In genomic region chr2:97995026-97995733, GRCh38 we compare ENCODE assay signal across 8 cellular contexts. TPM values are rescaled to one million over a fixed set of nuclear protein-coding genes. Genes with fewer than 3 reads are reported as not detected.
DNase-seq lines count a peak whose midpoint lies in the region; ATAC-seq, FAIRE-seq and TF ChIP-seq lines count a peak whose summit lies in the region.

No MANE protein-coding gene starts in this region.

- DNase-seq in G401 (ENCODE audit: low spot score) (peak; percentile 42), T1000 (lab: John Stamatoyannopoulos, UW) (peak; percentile 66), body of pancreas (peak in 3 of 4 donors; percentile 48 to 67 (median 60)), inferior parietal cortex (ENCODE audit: extremely low spot score) (peak; percentile 42), frontal cortex (ENCODE audit: low spot score in 2 of 2) (no peak)
- peak; percentile 32 for DNase-seq in Jurkat, Clone E6-1 (ENCODE audit: low read depth, low spot score)
- DNase-seq in stimulated activated CD4-positive, alpha-beta T cell treated with anti-CD3 and anti-CD28 coated beads, Interleukin-15, amount 100 ng/mL, for 24 hours, result peak; percentile 67

- FAIRE-seq in frontal cortex (lab: Jason Lieb, UNC), result no peak

- in situ Hi-C loops in G401 (cut with HindIII; ENCODE audit: low sequenced_read_pairs), result no loop called here

- no peaks in the 10 kb centered on the region for H3K27me3 ChIP-seq in body of pancreas

- intact Hi-C loops in body of pancreas (cut with DNase I), result no loop called here

- no peaks in the 10 kb centered on the region for H3K9me3 ChIP-seq in body of pancreas

- TF ChIP-seq CTCF in body of pancreas (IDR thresholded peaks at IDR 0.05), result peak in 1 of 7 experiments; percentile 8

- H3K36me3 ChIP-seq in body of pancreas (replicated peaks in 1 of 2; ENCODE audit: insufficient read depth in 1 of 2, low read depth in 2 of 2), result no peaks in the 10 kb centered on the region

- no peak for TF ChIP-seq POLR2A in body of pancreas (IDR thresholded peaks at IDR 0.05)

- H3K4me1 ChIP-seq in body of pancreas, result peaks cover 31% of the 10 kb centered on the region

- WGBS in body of pancreas, 2 donors, result 0% methylated on average over 5 to 65 of the region's 81 CpGs

- H3K4me3 ChIP-seq in Jurkat, Clone E6-1 (ENCODE audit: low read length), result peak overlapping the region; percentile 82
- H3K4me3 ChIP-seq in body of pancreas, result peak overlapping the region; percentile 37 to 84

- peak; percentile 29 for ATAC-seq in GM21717 (IDR thresholded peaks at IDR 0.05; ENCODE audit: unreplicated experiment)
- ATAC-seq in body of pancreas, result peak; percentile 59

- H3K27ac ChIP-seq in body of pancreas, result peak overlapping the region; percentile 65 to 93 (median 86)

RNA-seq across cellular contexts. Expression of gene TMEM131, which starts 0.6 kb away (rescaled TPM):
- total RNA-seq in G401 (2014; rRNA removed; shearing (Covaris generic)), result 7.4 and 20.3 TPM in 2 replicates
- 22.6 TPM for polyA plus RNA-seq in Jurkat, Clone E6-1 (2012; ENCODE audit: insufficient read depth, insufficient read length)
- total RNA-seq in body of pancreas, result 10 to 100 TPM; 20.0 to 21.4 TPM
- total RNA-seq in frontal cortex, result 30.2 TPM

Comparison
In these comparisons a context has a peak if more than half of its experiments do, and no peak if none do; other contexts are left out.
1. DNase-seq: peak in G401 (single experiment), Jurkat, Clone E6-1 (single experiment), T1000 (single experiment), body of pancreas (3 of 4), inferior parietal cortex (single experiment) and stimulated activated CD4-positive, alpha-beta T cell treated with anti-CD3 and anti-CD28 coated beads, Interleukin-15, amount 100 ng/mL, for 24 hours (single experiment); none in frontal cortex (0 of 2).